ENCODE assay signal across 32 cellular contexts in genomic region chr22:25232301-25232700, GRCh38. TPM values are rescaled to one million over a fixed set of nuclear protein-coding genes. Genes with fewer than 3 reads are reported as not detected.
A peak's percentile ranks its signal among the peaks of the same experiment; 100 is the strongest.
DNase-seq lines count a peak whose midpoint lies in the region; ATAC-seq, FAIRE-seq and TF ChIP-seq lines count a peak whose summit lies in the region.
"Had no signal": no experiment of that assay in that cellular context is flagged by ENCODE, and none has a peak within 500 bp of the region (broad histone marks: within the 10 kb centered on the region; RNA-seq: fewer than 3 reads in every experiment).

No MANE protein-coding gene starts in this region.

- BruUV-seq in mammary epithelial cell (replicated peaks; lab: Mats Ljungman, UMichigan): no TSS peak

- no peaks in the 10 kb centered on the region for H4K20me1 ChIP-seq in mammary epithelial cell (ENCODE audit: insufficient read depth, low read length)

- no peak overlapping the region for H3K9ac ChIP-seq in mammary epithelial cell (ENCODE audit: insufficient read depth, low read length)
- H3K9ac ChIP-seq: neural progenitor cell had no signal

- DNase-seq in mammary epithelial cell (peak; percentile 59), breast epithelium (ENCODE audit: low spot score in 2 of 2) (no peak), epithelial cell of esophagus (ENCODE audit: low read depth) (peak; percentile 80), foreskin keratinocyte (peak; percentile 69 to 71), DMS 273 (lab: John Stamatoyannopoulos, UW; ENCODE audit: unreplicated experiment) (no peak), SW480 (ENCODE audit: low spot score) (no peak), nucleus accumbens (lab: John Stamatoyannopoulos, UW) (no peak), H54 (ENCODE audit: insufficient read length, low spot score) (no peak)
- DNase-seq: activated CD4-positive, alpha-beta T cell treated with anti-CD3 and anti-CD28 coated beads, Interleukin-2, amount 50 U/mL, for 48 hours; activated CD8-positive, alpha-beta memory T cell treated with anti-CD3 and anti-CD28 coated beads, Interleukin-2, amount 50 U/mL, for 4 hours; activated naive CD4-positive, alpha-beta T cell treated with anti-CD3 and anti-CD28 coated beads for 36 hours; amniotic stem cell; CD4-positive, CD25-positive, alpha-beta regulatory T cell; foreskin melanocyte; heart right ventricle; NCI-H2081; NCI-H2227 treated with DMSO at 0.1 percent for 48 hours; NCI-H82; RPMI8226; stimulated activated naive CD4-positive, alpha-beta T cell had no signal

- H2AFZ ChIP-seq in mammary epithelial cell (ENCODE audit: low read depth, low read length): no peak overlapping the region
- H2AFZ ChIP-seq: GM23338, neural progenitor cell had no signal

- dilution Hi-C loops in mammary epithelial cell (cut with HindIII; ENCODE audit: low sequenced_read_pairs): no loop called here

- 3% methylated on average over 5 of the region's 5 CpGs for WGBS in mammary epithelial cell (ENCODE audit: low coverage, missing lambda C conversion rate)

- H3K4me2 ChIP-seq in mammary epithelial cell (ENCODE audit: insufficient read depth, low read depth, low read length): no peak overlapping the region
- H3K4me2 ChIP-seq: GM23338, neural progenitor cell had no signal

- no peak overlapping the region for H3K27ac ChIP-seq in mammary epithelial cell (ENCODE audit: insufficient read depth, low read depth, low read length)
- H3K27ac ChIP-seq in breast epithelium: no peak overlapping the region
- H3K27ac ChIP-seq in foreskin keratinocyte: no peak overlapping the region
- H3K27ac ChIP-seq: 22Rv1, heart right ventricle, neural progenitor cell had no signal

- no peaks in the 10 kb centered on the region for H3K79me2 ChIP-seq in mammary epithelial cell (ENCODE audit: insufficient read depth, low read length)

- no peaks in the 10 kb centered on the region for H3K4me1 ChIP-seq in mammary epithelial cell (ENCODE audit: insufficient read depth, low read length)
- no peaks in the 10 kb centered on the region for H3K4me1 ChIP-seq in breast epithelium
- no peaks in the 10 kb centered on the region for H3K4me1 ChIP-seq in foreskin keratinocyte
- H3K4me1 ChIP-seq: neural progenitor cell had no signal

- in situ Hi-C loops in mammary epithelial cell (cut with MboI; ENCODE audit: low sequenced_read_pairs in 2 of 2): loop anchor here in 1 of 2 donors (25.0 kb wide), 1 partner anchor 1105 kb away; no protein-coding TSS in a partner anchor

- H3K36me3 ChIP-seq in mammary epithelial cell (ENCODE audit: insufficient read depth, low read length): no peaks in the 10 kb centered on the region
- no peaks in the 10 kb centered on the region for H3K36me3 ChIP-seq in breast epithelium
- H3K36me3 ChIP-seq: heart right ventricle, neural progenitor cell had no signal

- H3K27me3 ChIP-seq in mammary epithelial cell (ENCODE audit: insufficient read depth, low read length) (no peaks in the 10 kb centered on the region), breast epithelium (peaks cover 0 to 7% of the 10 kb centered on the region in 2 donors), foreskin keratinocyte (peaks cover 8% of the 10 kb centered on the region)
- H3K27me3 ChIP-seq: neural progenitor cell had no signal

- CTCF ChIA-PET in mammary epithelial cell (lab: Charles Lee; ENCODE audit: low non-redundant PET): interaction anchor here (0.6 kb wide), 1 partner anchor 151 kb away, joined by 3 read pairs; no protein-coding TSS in a partner anchor

- H3K4me3 ChIP-seq in mammary epithelial cell (replicated peaks in 1 of 3; ENCODE audit: insufficient read depth in 1 of 3, low read depth in 2 of 3, low read length in 3 of 3) (no peak overlapping the region), breast epithelium (no peak overlapping the region), epithelial cell of esophagus (ENCODE audit: low read length) (no peak overlapping the region)
- H3K4me3 ChIP-seq: GM23338, heart right ventricle, neural progenitor cell had no signal

- H3K9me3 ChIP-seq in mammary epithelial cell (replicated peaks; ENCODE audit: insufficient read depth, low read length): no peaks in the 10 kb centered on the region
- no peaks in the 10 kb centered on the region for H3K9me3 ChIP-seq in breast epithelium
- H3K9me3 ChIP-seq: heart right ventricle had no signal

- TF ChIP-seq POLR2A in breast epithelium (IDR thresholded peaks at IDR 0.05) (no peak), H54 (IDR thresholded peaks at IDR 0.05; ENCODE audit: low read depth, low read length) (no peak)

- TF ChIP-seq CTCF in mammary epithelial cell (conservative IDR thresholded peaks at IDR 0.05 in 1 of 2, IDR thresholded peaks at IDR 0.05 in 1 of 2; ENCODE audit: extremely low read depth in 1 of 2, insufficient read depth in 1 of 2, low read depth in 1 of 2, low read length in 2 of 2): no peak
- no peak for TF ChIP-seq CTCF in breast epithelium (IDR thresholded peaks at IDR 0.05)
- no peak for TF ChIP-seq CTCF in epithelial cell of esophagus (IDR thresholded peaks at IDR 0.05; ENCODE audit: insufficient read depth, low read depth, low read length, missing control alignments)
- no peak for TF ChIP-seq CTCF in foreskin keratinocyte (conservative IDR thresholded peaks at IDR 0.05)

- intact Hi-C loops in mammary epithelial cell (cut with micrococcal nuclease): loop anchor here (10.0 kb wide), 2 partner anchors 298 to 1092 kb away; no protein-coding TSS in a partner anchor
- intact Hi-C loops in breast epithelium (cut with DNase I; ENCODE audit: low total_unique reads): no loop called here

- ATAC-seq in foreskin keratinocyte: no peak
- ATAC-seq: activated CD4-positive, CD25-positive, alpha-beta regulatory T cell treated with anti-CD3 and anti-CD28 coated beads, Interleukin-2, amount 50 U/mL, for 24 hours; GM23338; heart right ventricle; sciatic nerve had no signal

- FAIRE-seq in H54 (lab: Jason Lieb, UNC): no peak
- FAIRE-seq: GM12892 had no signal

RNA-seq across cellular contexts. Expression of gene CRYBB2, which starts 12.9 kb away (rescaled TPM):
- total RNA-seq in mammary epithelial cell (under 1 TPM in 1 of 2 donors, not detected in 1; 0.49 TPM), breast epithelium (under 1 TPM in 1 of 3 donors, not detected in 2; 0.66 TPM), foreskin keratinocyte (not detected in 2 replicates)
- polyA plus RNA-seq in mammary epithelial cell (0.09 TPM), foreskin keratinocyte (0.06 TPM in 1 of 2 replicates, not detected in the other)
- polyA minus RNA-seq in mammary epithelial cell: not detected
- total RNA-seq: activated naive CD4-positive, alpha-beta T cell treated with anti-CD3 and anti-CD28 coated beads for 36 hours; activated T-helper 1 cell treated with anti-CD3 and anti-CD28 coated beads, Interleukin-12 subunit alpha, Interleukin-12 subunit beta, Interleukin-2, Interleukin-4 antibody, amounts not matched to agents 30 ng/mL and 10 ng/mL and 1 ng/mL, durations not matched to agents 14 hours and 24 hours and 36 hours; cardiac septum; CD4-positive, CD25-positive, alpha-beta regulatory T cell; heart right ventricle; sciatic nerve; T-helper 1 cell treated with Interleukin-12 subunit alpha and Interleukin-12 subunit beta and Interleukin-4 antibody, amounts not matched to agents 30 ng/mL and 1 ng/mL, for 36 hours had no signal
- polyA plus RNA-seq: CD4-positive, CD25-positive, alpha-beta regulatory T cell; IgD-negative memory B cell had no signal

RNA-seq across cellular contexts. Expression of gene CRYBB3, which starts 32.6 kb away (rescaled TPM):
- total RNA-seq in mammary epithelial cell: not detected
- 0.09 TPM for polyA plus RNA-seq in mammary epithelial cell
- not detected for polyA minus RNA-seq in mammary epithelial cell
- total RNA-seq in breast epithelium: under 1 TPM in 1 of 3 donors, not detected in 2; 0.66 TPM
- total RNA-seq in foreskin keratinocyte: not detected in 2 replicates
- 0.30 and 0.31 TPM in 2 replicates for polyA plus RNA-seq in foreskin keratinocyte
- total RNA-seq: activated naive CD4-positive, alpha-beta T cell treated with anti-CD3 and anti-CD28 coated beads for 36 hours; cardiac septum; CD4-positive, CD25-positive, alpha-beta regulatory T cell; sciatic nerve; T-helper 1 cell treated with Interleukin-12 subunit alpha and Interleukin-12 subunit beta and Interleukin-4 antibody, amounts not matched to agents 30 ng/mL and 1 ng/mL, for 36 hours; temporal lobe; ureter had no signal
- polyA plus RNA-seq: CD4-positive, CD25-positive, alpha-beta regulatory T cell; GM23338; IgD-negative memory B cell had no signal

Comparison
In these comparisons a context has a peak if more than half of its experiments do, and no peak if none do; other contexts are left out.
1. DNase-seq: peak in mammary epithelial cell (single experiment), epithelial cell of esophagus (single experiment) and foreskin keratinocyte (2 of 2); none in breast epithelium (0 of 2), DMS 273 (single experiment), SW480 (single experiment), nucleus accumbens (0 of 56) and H54 (single experiment).